ENCODE assay signal across 19 cellular contexts in the genomic region with DNA sequence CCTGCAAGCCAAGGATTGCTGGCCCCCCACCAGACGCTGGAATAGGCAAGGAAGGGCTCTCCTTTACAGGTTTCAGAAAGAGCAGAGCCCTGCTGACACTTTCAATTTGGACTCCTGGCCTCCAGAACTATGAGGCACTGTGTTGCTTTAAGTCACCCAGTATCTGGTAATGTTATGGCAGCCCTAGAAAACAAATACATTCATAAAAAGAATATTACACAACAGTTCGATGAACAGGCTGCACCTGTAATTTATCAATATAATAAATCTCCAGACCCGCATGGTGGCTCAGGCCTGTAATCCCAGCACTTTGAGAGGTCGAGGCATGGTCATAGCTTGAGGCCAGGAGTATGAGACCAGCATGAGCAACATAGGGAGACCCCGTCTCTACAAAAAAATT. TPM values are rescaled to one million over a fixed set of nuclear protein-coding genes. Genes with fewer than 3 reads are reported as not detected.
DNase-seq lines count a peak whose midpoint lies in the region; ATAC-seq, FAIRE-seq and TF ChIP-seq lines count a peak whose summit lies in the region.
"Had no signal": no experiment of that assay in that cellular context is flagged by ENCODE, and none has a peak within 500 bp of the region (broad histone marks: within the 10 kb centered on the region; RNA-seq: fewer than 3 reads in every experiment).

No MANE protein-coding gene starts in this region.

- CTCF ChIA-PET in HEK293 (lab: Yijun Ruan, JAX) (no interaction called here), K562 (lab: Yijun Ruan, JAX; ENCODE audit: low intra/inter-chr PET ratio) (no interaction called here)

- H2AFZ ChIP-seq in K562 (ENCODE audit: low read depth, low read length), result no peak overlapping the region
- H2AFZ ChIP-seq: GM23338 had no signal

- WGBS in K562 (ENCODE audit: insufficient coverage, low coverage, missing lambda C conversion rate), result 72% methylated on average over 5 of the region's 5 CpGs
- WGBS in small intestine, 3 donors, result 42 to 79% (median 56%) methylated on average over 5 of the region's 5 CpGs

- H3K79me2 ChIP-seq in K562 (ENCODE audit: control insufficient read depth, insufficient read depth, low read length), result peaks cover 97% of the 10 kb centered on the region

- no peak for ATAC-seq in K562
- no peak for ATAC-seq in HG02763 (IDR thresholded peaks at IDR 0.05; ENCODE audit: unreplicated experiment)
- ATAC-seq: A549, GM23338 had no signal

- H3K9me1 ChIP-seq in K562 (ENCODE audit: control insufficient read depth, insufficient read depth, low read length), result no peaks in the 10 kb centered on the region

- no TSS peak for BruUV-seq in K562 (replicated peaks; lab: Mats Ljungman, UMichigan)

- H3K36me3 ChIP-seq in HEK293 (ENCODE audit: control insufficient read depth in 2 of 2, insufficient read depth in 1 of 2, low read length in 2 of 2), result no peaks in the 10 kb centered on the region
- peaks cover 72% of the 10 kb centered on the region for H3K36me3 ChIP-seq in K562 (ENCODE audit: control insufficient read depth, insufficient read depth, low read length)
- H3K36me3 ChIP-seq in small intestine (ENCODE audit: control insufficient read depth in 2 of 2, insufficient read depth in 2 of 2, low read length in 2 of 2), result peaks cover 0 to 2% of the 10 kb centered on the region in 2 donors

- in situ Hi-C loops in K562 (cut with MboI), result no loop called here

- no peak for TF ChIP-seq CTCF in HEK293 (tag by site-specific recombination; IDR thresholded peaks at IDR 0.05)
- TF ChIP-seq CTCF in K562 (IDR thresholded peaks at IDR 0.05 in 2 of 3, conservative IDR thresholded peaks at IDR 0.05 in 1 of 3; ENCODE audit: insufficient read depth in 2 of 3, low read depth in 1 of 3, low read length in 3 of 3), result no peak

- FAIRE-seq in K562 (lab: Jason Lieb, UNC) (no peak), small intestine (lab: Jason Lieb, UNC) (no peak)
- FAIRE-seq: A549, GM12891, GM18507 had no signal

- no peak for DNase-seq in K562 (ENCODE audit: extremely low read depth in 1 of 4, low spot score in 3 of 4)
- DNase-seq in small intestine, result peak; percentile 85
- DNase-seq in activated CD4-positive, alpha-beta T cell treated with anti-CD3 and anti-CD28 coated beads, Interleukin-2, amount 50 U/mL, for 4 hours, result no peak
- no peak for DNase-seq in NCI-H82 treated with DMSO at 0.1 percent for 48 hours (lab: John Stamatoyannopoulos, UW; ENCODE audit: unreplicated experiment)
- DNase-seq: 8988T; ACHN; C1 segment of cervical spinal cord; Calu3; CD4-positive, alpha-beta memory T cell; COR-L47; DMS53; GF-D8 had no signal

- H4K20me1 ChIP-seq in K562 (replicated peaks; ENCODE audit: control insufficient read depth, insufficient read depth, low read length), result no peaks in the 10 kb centered on the region

- no peak for TF ChIP-seq EP300 in K562 (IDR thresholded peaks at IDR 0.05; ENCODE audit: low read length)

- H3K4me1 ChIP-seq in HEK293 (ENCODE audit: control insufficient read depth, insufficient read depth, low read length), result no peaks in the 10 kb centered on the region
- peaks cover 42 to 50% of the 10 kb centered on the region in 2 experiments for H3K4me1 ChIP-seq in K562 (replicated peaks in 1 of 2; ENCODE audit: control insufficient read depth in 2 of 2, insufficient read depth in 2 of 2, low read length in 2 of 2)
- peaks cover 2 to 19% of the 10 kb centered on the region in 2 donors for H3K4me1 ChIP-seq in small intestine (ENCODE audit: control insufficient read depth in 2 of 2, insufficient read depth in 1 of 2, low read depth in 1 of 2, low read length in 1 of 2)
- H3K4me1 ChIP-seq: HAP-1 had no signal

- intact Hi-C loops in K562 (cut with micrococcal nuclease), result loop anchor here (10.0 kb wide), 1 partner anchor 305 kb away; no protein-coding TSS in a partner anchor

- H3K4me3 ChIP-seq in HEK293 (ENCODE audit: low read depth, low read length), result no peak overlapping the region
- no peak overlapping the region for H3K4me3 ChIP-seq in K562
- no peak overlapping the region for H3K4me3 ChIP-seq in small intestine (ENCODE audit: low read depth in 1 of 2, low read length in 2 of 2)
- H3K4me3 ChIP-seq: A549, GM23338, HAP-1 had no signal

- H3K27ac ChIP-seq in HEK293 (ENCODE audit: extremely low read depth, low read depth, low read length) (no peak overlapping the region), K562 (ENCODE audit: extremely low read depth, low read depth, low read length) (no peak overlapping the region), small intestine (ENCODE audit: low read depth in 1 of 2, low read length in 1 of 2) (peak overlapping the region; percentile 32 to 74)
- H3K27ac ChIP-seq: A549 had no signal

- H3K27me3 ChIP-seq in K562 (ENCODE audit: control insufficient read depth in 2 of 2, insufficient read depth in 2 of 2, low read length in 2 of 2) (no peaks in the 10 kb centered on the region), small intestine (ENCODE audit: control insufficient read depth in 2 of 2, insufficient read depth in 2 of 2, low read length in 2 of 2) (no peaks in the 10 kb centered on the region)

- no peak for TF ChIP-seq RAD21 in K562 (CRISPR knock-in tag; conservative IDR thresholded peaks at IDR 0.05 in 1 of 2, IDR thresholded peaks at IDR 0.05 in 1 of 2)

- H3K4me2 ChIP-seq in K562 (ENCODE audit: insufficient read depth, low read length), result no peak overlapping the region
- H3K4me2 ChIP-seq: A549, GM23338 had no signal

- POLR2A ChIA-PET in HEK293 (lab: Yijun Ruan, JAX), result no interaction called here
- POLR2A ChIA-PET in K562 (lab: Yijun Ruan, JAX), result no interaction called here

- TF ChIP-seq POLR2A in K562 (conservative IDR thresholded peaks at IDR 0.05), result no peak

- no peak overlapping the region for H3K9ac ChIP-seq in K562 (ENCODE audit: insufficient read depth in 1 of 2, low read depth in 2 of 2, low read length in 2 of 2)

- no peaks in the 10 kb centered on the region for H3K9me3 ChIP-seq in HEK293 (ENCODE audit: control insufficient read depth, insufficient read depth, low read depth, low read length)
- H3K9me3 ChIP-seq in K562 (replicated peaks; ENCODE audit: control insufficient read depth, insufficient read depth, low read depth, low read length), result peaks cover 8% of the 10 kb centered on the region; the same call in 1 of the 2 replicates
- no peaks in the 10 kb centered on the region for H3K9me3 ChIP-seq in small intestine (ENCODE audit: control insufficient read depth, low read depth)
- H3K9me3 ChIP-seq: A549, HAP-1 had no signal

RNA-seq across cellular contexts. Expression of gene CMBL, which starts 7.5 kb away (rescaled TPM):
- 57.6 and 73.6 TPM in 2 replicates for total RNA-seq in K562 (2011; cell fraction: chromatin; rRNA removed; ENCODE audit: low replicate concordance)
- 41.8 and 51.0 TPM in 2 replicates for total RNA-seq in K562 (2011; cell fraction: nucleolus; rRNA removed)
- total RNA-seq in K562 (2011; cell fraction: nucleoplasm; rRNA removed), result 60.6 and 76.3 TPM in 2 replicates
- 22.6 and 30.0 TPM in 2 replicates for total RNA-seq in K562 (2014; rRNA removed)
- total RNA-seq in K562 (2014; rRNA removed; fragmentation: Illumina TruSeq; extraction: Trizol), result 68.2 and 86.7 TPM in 2 replicates
- 54.7 and 55.5 TPM in 2 replicates for total RNA-seq in K562 (2015; rRNA removed; fragmentation: Illumina TruSeq; extraction: Trizol)
- total RNA-seq in K562 (2021), result 119 and 121 TPM in 2 replicates
- 183 and 192 TPM in 2 replicates for polyA plus RNA-seq in K562 (2011; rRNA removed)
- polyA plus RNA-seq in K562 (2011; cell fraction: cytosol; rRNA removed), result 228 and 464 TPM in 2 replicates
- polyA plus RNA-seq in K562 (2011; cell fraction: nucleus; rRNA removed), result 27.2 and 28.4 TPM in 2 replicates
- polyA plus RNA-seq in K562 (2012), result 129 and 225 TPM in 2 replicates
- 140 and 144 TPM in 2 replicates for polyA plus RNA-seq in K562 (2014; fragmentation: Illumina TruSeq; extraction: Trizol)
- 10 to 100 TPM; 53.4 to 71.1 TPM for polyA plus RNA-seq in K562 (2014; fragmentation: Nextera tagmentation; extraction: Ambion mirVana)
- polyA plus RNA-seq in K562 (2014; rRNA removed), result 109 and 128 TPM in 2 replicates
- polyA minus RNA-seq in K562 (2011; rRNA and poly(A)+ RNA removed), result 176 TPM in 2 replicates
- polyA minus RNA-seq in K562 (2011; cell fraction: cytosol; rRNA and poly(A)+ RNA removed), result 200 and 213 TPM in 2 replicates
- 23.2 and 39.3 TPM in 2 replicates for polyA minus RNA-seq in K562 (2011; cell fraction: nucleus; rRNA and poly(A)+ RNA removed)
- polyA plus RNA-seq in small intestine, result 100 to 1,000 TPM in 2 of 3 donors, 10 to 100 TPM in 1; 93.7 to 516 (median 230) TPM

RNA-seq across cellular contexts. Expression of gene CCT5, which starts 50.2 kb away (rescaled TPM):
- 239 and 473 TPM in 2 replicates for total RNA-seq in K562 (2011; cell fraction: chromatin; rRNA removed; ENCODE audit: low replicate concordance)
- total RNA-seq in K562 (2011; cell fraction: nucleolus; rRNA removed), result 160 and 181 TPM in 2 replicates
- total RNA-seq in K562 (2011; cell fraction: nucleoplasm; rRNA removed), result 271 and 310 TPM in 2 replicates
- total RNA-seq in K562 (2014; rRNA removed) (1,056 and 1,105 TPM in 2 replicates), K562 (2014; rRNA removed; fragmentation: Illumina TruSeq; extraction: Trizol) (1,310 and 1,339 TPM in 2 replicates), K562 (2015; rRNA removed; fragmentation: Illumina TruSeq; extraction: Trizol) (1,290 and 1,307 TPM in 2 replicates), K562 (2021) (782 and 792 TPM in 2 replicates)
- polyA plus RNA-seq in K562 (2011; rRNA removed) (773 and 1,153 TPM in 2 replicates), K562 (2014; fragmentation: Illumina TruSeq; extraction: Trizol) (1,097 and 1,170 TPM in 2 replicates), K562 (2014; fragmentation: Nextera tagmentation; extraction: Ambion mirVana) (1,000 to 10,000 TPM in 1 of 2 experiments, 100 to 1,000 TPM in 1; 926 to 1,606 TPM), K562 (2014; rRNA removed) (798 and 941 TPM in 2 replicates), small intestine (100 to 1,000 TPM; 101 to 226 (median 138) TPM)
- 486 and 691 TPM in 2 replicates for polyA plus RNA-seq in K562 (2011; cell fraction: cytosol; rRNA removed)
- 304 and 417 TPM in 2 replicates for polyA plus RNA-seq in K562 (2011; cell fraction: nucleus; rRNA removed)
- polyA plus RNA-seq in K562 (2012), result 564 and 1,172 TPM in 2 replicates
- 2,049 and 2,472 TPM in 2 replicates for polyA minus RNA-seq in K562 (2011; rRNA and poly(A)+ RNA removed)
- polyA minus RNA-seq in K562 (2011; cell fraction: cytosol; rRNA and poly(A)+ RNA removed), result 548 and 692 TPM in 2 replicates
- 155 and 246 TPM in 2 replicates for polyA minus RNA-seq in K562 (2011; cell fraction: nucleus; rRNA and poly(A)+ RNA removed)

RNA-seq across cellular contexts. Expression of gene ATPSCKMT, which starts 50.6 kb away (rescaled TPM):
- total RNA-seq in K562 (2011; cell fraction: chromatin; rRNA removed; ENCODE audit: low replicate concordance), result 63.3 and 105 TPM in 2 replicates
- 33.5 and 38.3 TPM in 2 replicates for total RNA-seq in K562 (2011; cell fraction: nucleolus; rRNA removed)
- total RNA-seq in K562 (2011; cell fraction: nucleoplasm; rRNA removed), result 54.5 and 67.1 TPM in 2 replicates
- total RNA-seq in K562 (2014; rRNA removed), result 26.2 and 30.2 TPM in 2 replicates
- total RNA-seq in K562 (2014; rRNA removed; fragmentation: Illumina TruSeq; extraction: Trizol), result 44.4 and 46.2 TPM in 2 replicates
- 29.5 and 32.4 TPM in 2 replicates for total RNA-seq in K562 (2015; rRNA removed; fragmentation: Illumina TruSeq; extraction: Trizol)
- total RNA-seq in K562 (2021), result 29.1 and 32.2 TPM in 2 replicates
- polyA plus RNA-seq in K562 (2011; rRNA removed), result 32.1 and 46.8 TPM in 2 replicates
- 11.9 and 39.5 TPM in 2 replicates for polyA plus RNA-seq in K562 (2011; cell fraction: cytosol; rRNA removed)
- polyA plus RNA-seq in K562 (2011; cell fraction: nucleus; rRNA removed), result 38.0 and 40.7 TPM in 2 replicates
- polyA plus RNA-seq in K562 (2012), result 22.4 and 28.9 TPM in 2 replicates
- 36.9 and 41.1 TPM in 2 replicates for polyA plus RNA-seq in K562 (2014; fragmentation: Illumina TruSeq; extraction: Trizol)
- polyA plus RNA-seq in K562 (2014; fragmentation: Nextera tagmentation; extraction: Ambion mirVana), result 10 to 100 TPM; 36.6 to 40.7 TPM
- polyA plus RNA-seq in K562 (2014; rRNA removed), result 28.3 and 38.4 TPM in 2 replicates
- polyA minus RNA-seq in K562 (2011; rRNA and poly(A)+ RNA removed), result 48.5 and 54.2 TPM in 2 replicates
- 10.5 and 16.6 TPM in 2 replicates for polyA minus RNA-seq in K562 (2011; cell fraction: cytosol; rRNA and poly(A)+ RNA removed)
- polyA minus RNA-seq in K562 (2011; cell fraction: nucleus; rRNA and poly(A)+ RNA removed), result 20.2 and 38.1 TPM in 2 replicates
- polyA plus RNA-seq in small intestine, result 10 to 100 TPM in 1 of 3 donors, 1 to 10 TPM in 2; 7.6 to 13.7 (median 8.6) TPM

RNA-seq across cellular contexts. Expression of gene MARCHF6, which starts 53.2 kb away (rescaled TPM):
- 561 and 734 TPM in 2 replicates for total RNA-seq in K562 (2011; cell fraction: chromatin; rRNA removed; ENCODE audit: low replicate concordance)
- total RNA-seq in K562 (2011; cell fraction: nucleolus; rRNA removed), result 300 and 404 TPM in 2 replicates
- total RNA-seq in K562 (2011; cell fraction: nucleoplasm; rRNA removed), result 460 and 488 TPM in 2 replicates
- total RNA-seq in K562 (2014; rRNA removed) (68.1 and 82.1 TPM in 2 replicates), K562 (2014; rRNA removed; fragmentation: Illumina TruSeq; extraction: Trizol) (110 and 145 TPM in 2 replicates), K562 (2015; rRNA removed; fragmentation: Illumina TruSeq; extraction: Trizol) (73.8 and 74.1 TPM in 2 replicates), K562 (2021) (173 and 197 TPM in 2 replicates)
- polyA plus RNA-seq in K562 (2011; rRNA removed) (363 and 456 TPM in 2 replicates), K562 (2014; fragmentation: Illumina TruSeq; extraction: Trizol) (97.2 and 107 TPM in 2 replicates), K562 (2014; fragmentation: Nextera tagmentation; extraction: Ambion mirVana) (100 to 1,000 TPM; 170 to 176 TPM), K562 (2014; rRNA removed) (113 and 116 TPM in 2 replicates), small intestine (100 to 1,000 TPM in 1 of 3 donors, 10 to 100 TPM in 2; 39.6 to 109 (median 59.2) TPM)
- polyA plus RNA-seq in K562 (2011; cell fraction: cytosol; rRNA removed), result 108 and 266 TPM in 2 replicates
- polyA plus RNA-seq in K562 (2011; cell fraction: nucleus; rRNA removed), result 690 and 1,115 TPM in 2 replicates
- 113 TPM in 2 replicates for polyA plus RNA-seq in K562 (2012)
- 714 and 809 TPM in 2 replicates for polyA minus RNA-seq in K562 (2011; rRNA and poly(A)+ RNA removed)
- 187 and 222 TPM in 2 replicates for polyA minus RNA-seq in K562 (2011; cell fraction: cytosol; rRNA and poly(A)+ RNA removed)
- polyA minus RNA-seq in K562 (2011; cell fraction: nucleus; rRNA and poly(A)+ RNA removed), result 218 and 284 TPM in 2 replicates

Comparison
In these comparisons a context has a peak if more than half of its experiments do, and no peak if none do; other contexts are left out.
1. H3K27ac ChIP-seq: peak in small intestine (2 of 2); none in HEK293 (single experiment) and K562 (single experiment).